1 cellular context compared by ENCODE assay signal in the genomic region with DNA sequence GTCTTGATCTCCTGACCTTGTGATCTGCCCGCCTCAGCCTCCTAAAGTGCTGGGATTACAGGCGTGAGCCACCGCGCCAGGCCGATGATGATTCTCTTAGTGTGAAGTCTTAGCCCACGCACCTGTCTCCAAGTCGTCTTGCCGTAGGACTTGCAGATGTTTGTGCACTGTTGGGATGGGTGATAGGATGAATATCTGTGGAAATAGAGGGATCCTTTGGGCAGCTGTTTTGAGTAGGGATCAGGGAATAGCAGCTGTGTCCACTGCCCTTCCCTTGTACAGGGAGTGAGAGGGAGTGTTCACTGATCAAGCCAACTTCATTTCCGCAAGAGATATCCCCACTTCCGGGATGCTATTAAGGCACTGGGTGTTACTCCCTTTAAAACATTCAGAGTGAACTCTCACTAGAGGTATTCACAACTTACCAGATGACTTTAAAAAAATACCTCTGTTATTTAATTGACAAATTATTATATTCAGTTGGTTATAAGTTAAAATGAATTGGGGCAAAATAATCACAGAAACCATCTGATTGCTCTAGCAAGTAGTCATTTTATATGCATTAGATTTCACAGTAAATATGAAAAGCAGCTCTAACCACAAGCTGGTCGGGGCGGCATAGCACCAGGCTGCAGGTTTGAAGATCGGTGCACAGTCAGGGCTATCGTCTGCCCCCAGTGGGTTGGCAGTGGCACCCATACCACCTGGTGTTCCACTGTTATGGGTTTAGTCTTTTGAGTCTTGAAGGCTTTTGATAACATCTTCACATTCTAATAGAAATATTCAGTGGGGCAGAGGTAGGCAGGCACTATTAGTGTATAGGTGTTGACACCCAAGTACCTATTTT.
TF ChIP-seq lines count a peak whose summit lies in the region.

No MANE protein-coding gene starts in this region.

TF ChIP-seq in H1, 55 proteins besides CTCF, POLR2A, EP300 and RAD21:
- TF ChIP-seq CTBP2 (IDR thresholded peaks at IDR 0.05; ENCODE audit: borderline replicate concordance, insufficient read depth, insufficient read length, low read length), result no peak
- no peak for TF ChIP-seq EZH2 (IDR thresholded peaks at IDR 0.05; ENCODE audit: low read depth, low read length, severe bottlenecking)
- no peak for TF ChIP-seq JUND (IDR thresholded peaks at IDR 0.05; ENCODE audit: low read length)
- TF ChIP-seq NANOG (IDR thresholded peaks at IDR 0.05; ENCODE audit: insufficient read depth, low read depth, low read length, poor library complexity, severe bottlenecking), result no peak
- TF ChIP-seq, protein P1, sequence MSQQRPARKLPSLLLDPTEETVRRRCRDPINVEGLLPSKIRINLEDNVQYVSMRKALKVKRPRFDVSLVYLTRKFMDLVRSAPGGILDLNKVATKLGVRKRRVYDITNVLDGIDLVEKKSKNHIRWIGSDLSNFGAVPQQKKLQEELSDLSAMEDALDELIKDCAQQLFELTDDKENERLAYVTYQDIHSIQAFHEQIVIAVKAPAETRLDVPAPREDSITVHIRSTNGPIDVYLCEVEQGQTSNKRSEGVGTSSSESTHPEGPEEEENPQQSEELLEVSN (IDR thresholded peaks at IDR 0.05), result no peak
- no peak for TF ChIP-seq POU5F1 (IDR thresholded peaks at IDR 0.05; ENCODE audit: low read depth, low read length)
- no peak for TF ChIP-seq RXRA (IDR thresholded peaks at IDR 0.05; ENCODE audit: insufficient read depth, low read depth, low read length)
- TF ChIP-seq TEAD4 (IDR thresholded peaks at IDR 0.05; ENCODE audit: low read depth, low read length), result no peak
TF ChIP-seq in H1: peak in this region for 0.
